Comparison of ENCODE assay signal across 8 cellular contexts in genomic region chr17:8223356-8224063, GRCh38. TPM values are rescaled to one million over a fixed set of nuclear protein-coding genes. Genes with fewer than 3 reads are reported as not detected.
DNase-seq lines count a peak whose midpoint lies in the region; ATAC-seq and TF ChIP-seq lines count a peak whose summit lies in the region.

No MANE protein-coding gene starts in this region.

- ATAC-seq in naive B cell (ENCODE audit: low read depth in 2 of 2) (peak in 1 of 2 donors; percentile 1), upper lobe of left lung (ENCODE audit: low FRiP score in 2 of 2) (peak; percentile 11 to 16)

- TF ChIP-seq CTCF in esophagus muscularis mucosa (IDR thresholded peaks at IDR 0.05): peak in 2 of 3 experiments; percentile 18 to 32
- peak in 1 of 6 experiments; percentile 38 for TF ChIP-seq CTCF in upper lobe of left lung (IDR thresholded peaks at IDR 0.05)

- H3K27me3 ChIP-seq in esophagus muscularis mucosa (no peaks in the 10 kb centered on the region), upper lobe of left lung (no peaks in the 10 kb centered on the region)

- 5% methylated on average over 14 of the region's 27 CpGs for WGBS in esophagus muscularis mucosa
- 11 to 22% methylated on average over 23 to 27 of the region's 27 CpGs for WGBS in upper lobe of left lung, 2 donors

- peaks cover 0 to 10% (median 6%) of the 10 kb centered on the region in 3 donors for H3K27me3 Mint-ChIP-seq in naive B cell

- no peaks in the 10 kb centered on the region for H3K9me3 ChIP-seq in esophagus muscularis mucosa
- no peaks in the 10 kb centered on the region for H3K9me3 ChIP-seq in upper lobe of left lung

- H3K9me3 Mint-ChIP-seq in naive B cell: peaks cover 0 to 18% (median 0%) of the 10 kb centered on the region in 7 donors

- peaks cover 60 to 73% (median 66%) of the 10 kb centered on the region in 3 donors for H3K4me1 Mint-ChIP-seq in naive B cell

- DNase-seq in COLO668 (lab: John Stamatoyannopoulos, UW; ENCODE audit: unreplicated experiment): peak; percentile 78
- peak; percentile 60 for DNase-seq in HCEC 1CT
- peak; percentile 14 for DNase-seq in NCI-H774 (lab: John Stamatoyannopoulos, UW)
- DNase-seq in activated CD8-positive, alpha-beta memory T cell treated with anti-CD3 and anti-CD28 coated beads, Interleukin-2, amount 50 U/mL, for 48 hours: peak; percentile 82
- no peak for DNase-seq in esophagus muscularis mucosa (ENCODE audit: extremely low spot score)
- DNase-seq in naive B cell: peak; percentile 55
- peak; percentile 71 to 88 for DNase-seq in upper lobe of left lung
- no peak for DNase-seq in occipital lobe (lab: John Stamatoyannopoulos, UW)

- peaks cover 10 to 52% (median 46%) of the 10 kb centered on the region in 4 donors for H3K4me1 ChIP-seq in esophagus muscularis mucosa
- H3K4me1 ChIP-seq in upper lobe of left lung: peaks cover 17 to 40% (median 21%) of the 10 kb centered on the region in 4 donors

- H3K27ac ChIP-seq in esophagus muscularis mucosa (replicated peaks in 1 of 4) (peak overlapping the region; percentile 93 to 98 (median 96)), upper lobe of left lung (peak overlapping the region; percentile 96 to 99 (median 98))

- H3K4me3 ChIP-seq in esophagus muscularis mucosa (peak overlapping the region; percentile 63 to 72 (median 68)), upper lobe of left lung (peak overlapping the region; percentile 60 to 76 (median 70))

- peak overlapping the region; percentile 99 to 100 (median 100) for H3K27ac Mint-ChIP-seq in naive B cell

- TF ChIP-seq EP300 in esophagus muscularis mucosa (IDR thresholded peaks at IDR 0.05): no peak
- no peak for TF ChIP-seq EP300 in upper lobe of left lung (IDR thresholded peaks at IDR 0.05)

- peaks cover 16 to 28% of the 10 kb centered on the region in 2 donors for H3K36me3 Mint-ChIP-seq in naive B cell

- intact Hi-C loops in esophagus muscularis mucosa (cut with DNase I): loop anchor here (10.0 kb wide), 1 partner anchor 161 kb away; the partner anchor contains the start of gene RPL26

- TF ChIP-seq POLR2A in esophagus muscularis mucosa (IDR thresholded peaks at IDR 0.05; ENCODE audit: low read depth) (no peak), upper lobe of left lung (IDR thresholded peaks at IDR 0.05) (no peak)

- H3K4me3 Mint-ChIP-seq in naive B cell: peak overlapping the region; percentile 86 to 99 (median 98)

- H3K36me3 ChIP-seq in esophagus muscularis mucosa (peaks cover 10 to 14% (median 12%) of the 10 kb centered on the region in 4 donors), upper lobe of left lung (peaks cover 6 to 13% (median 12%) of the 10 kb centered on the region in 4 donors)

RNA-seq across cellular contexts. Expression of gene AURKB, which starts 13.1 kb away (rescaled TPM):
- total RNA-seq in esophagus muscularis mucosa: 1 to 10 TPM in 1 of 4 donors, not detected in 3; 1.5 TPM
- not detected for polyA plus RNA-seq in naive B cell (ENCODE audit: low read depth in 6 of 6)
- total RNA-seq in upper lobe of left lung: 1 to 10 TPM in 5 of 6 donors, not detected in 1; 1.8 to 8.1 (median 5.3) TPM
- total RNA-seq in occipital lobe: 2.7 TPM

RNA-seq across cellular contexts. Expression of gene CTC1, which starts 24.3 kb away (rescaled TPM):
- 10 to 100 TPM; 15.4 to 24.1 (median 17.2) TPM for total RNA-seq in esophagus muscularis mucosa
- 10 to 100 TPM; 13.5 to 34.9 (median 22.3) TPM for polyA plus RNA-seq in naive B cell (ENCODE audit: low read depth in 6 of 6)
- 100 to 1,000 TPM in 1 of 6 donors, 10 to 100 TPM in 5; 19.6 to 123 (median 42.4) TPM for total RNA-seq in upper lobe of left lung
- 12.2 TPM for total RNA-seq in occipital lobe

RNA-seq across cellular contexts. Expression of gene PFAS, which starts 25.6 kb away (rescaled TPM):
- 10 to 100 TPM in 2 of 4 donors, 1 to 10 TPM in 2; 8.8 to 15.2 (median 11.2) TPM for total RNA-seq in esophagus muscularis mucosa
- 10 to 100 TPM; 11.6 to 29.8 (median 17.9) TPM for polyA plus RNA-seq in naive B cell (ENCODE audit: low read depth in 6 of 6)
- total RNA-seq in upper lobe of left lung: 10 to 100 TPM; 11.9 to 60.8 (median 29.5) TPM
- total RNA-seq in occipital lobe: 20.0 TPM

RNA-seq across cellular contexts. Expression of gene BORCS6, which starts 33.5 kb away (rescaled TPM):
- total RNA-seq in esophagus muscularis mucosa (10 to 100 TPM in 3 of 4 donors, 1 to 10 TPM in 1; 8.6 to 22.4 (median 13.9) TPM), upper lobe of left lung (10 to 100 TPM in 4 of 6 donors, 1 to 10 TPM in 2; 7.3 to 12.5 (median 11.1) TPM), occipital lobe (4.8 TPM)
- 10 to 100 TPM; 14.8 to 24.2 (median 20.4) TPM for polyA plus RNA-seq in naive B cell (ENCODE audit: low read depth in 6 of 6)

RNA-seq across cellular contexts. Expression of gene TMEM107, which starts 47.3 kb away (rescaled TPM):
- total RNA-seq in esophagus muscularis mucosa: 10 to 100 TPM; 10.4 to 17.8 (median 13.6) TPM
- polyA plus RNA-seq in naive B cell (ENCODE audit: low read depth in 6 of 6): 10 to 100 TPM; 29.9 to 42.3 (median 34.7) TPM
- total RNA-seq in upper lobe of left lung: 10 to 100 TPM; 11.5 to 32.5 (median 17.3) TPM
- total RNA-seq in occipital lobe: 35.9 TPM

Comparison
In these comparisons a context has a peak if more than half of its experiments do, and no peak if none do; other contexts are left out.
1. DNase-seq: peak in COLO668 (single experiment), HCEC 1CT (single experiment), NCI-H774 (single experiment), activated CD8-positive, alpha-beta memory T cell treated with anti-CD3 and anti-CD28 coated beads, Interleukin-2, amount 50 U/mL, for 48 hours (single experiment), naive B cell (single experiment) and upper lobe of left lung (2 of 2); none in esophagus muscularis mucosa (single experiment) and occipital lobe (single experiment).